In genomic region chr1:8663915-8664331, GRCh38 we compare ENCODE assay signal across 1 cellular context.
TF ChIP-seq lines count a peak whose summit lies in the region.

No MANE protein-coding gene starts in this region.

TF ChIP-seq in H1, 55 proteins besides CTCF, POLR2A, EP300 and RAD21 (continued from another document):
- TF ChIP-seq E2F6 (IDR thresholded peaks at IDR 0.05) (no peak), JUN (IDR thresholded peaks at IDR 0.05; ENCODE audit: low read depth, low read length) (no peak)
TF ChIP-seq in H1: peak in this region for 0.
